32 cellular contexts compared by ENCODE assay signal in the genomic region with DNA sequence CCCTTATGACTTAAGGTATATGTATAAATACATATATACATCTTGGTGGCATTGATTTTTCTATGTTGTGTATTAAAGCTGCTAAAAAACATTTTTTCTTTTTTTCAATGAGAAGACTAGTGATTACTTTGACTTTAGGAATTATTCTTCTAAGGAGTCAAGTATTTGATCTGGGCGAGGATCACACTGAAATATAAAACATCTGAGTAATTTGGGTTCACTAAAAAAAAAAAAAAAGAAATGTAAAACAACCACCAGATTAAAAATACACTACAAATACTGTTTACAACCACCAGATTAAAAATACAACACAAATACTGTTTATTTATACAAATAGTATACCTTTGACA. TPM values are rescaled to one million over a fixed set of nuclear protein-coding genes. Genes with fewer than 3 reads are reported as not detected.
A peak's percentile ranks its signal among the peaks of the same experiment; 100 is the strongest.
DNase-seq lines count a peak whose midpoint lies in the region; ATAC-seq, FAIRE-seq and TF ChIP-seq lines count a peak whose summit lies in the region.
"Had no signal": no experiment of that assay in that cellular context is flagged by ENCODE, and none has a peak within 500 bp of the region (broad histone marks: within the 10 kb centered on the region; RNA-seq: fewer than 3 reads in every experiment).

No MANE protein-coding gene starts in this region.

- H3K4me3 ChIP-seq in Peyer's patch: no peak overlapping the region
- H3K4me3 ChIP-seq: GM23338, right atrium auricular region, SJSA1, transverse colon had no signal

- H3K27ac ChIP-seq in Peyer's patch: no peak overlapping the region
- H3K27ac ChIP-seq: SJSA1 had no signal

- no peaks in the 10 kb centered on the region for H3K27me3 ChIP-seq in Peyer's patch
- H3K27me3 ChIP-seq: right atrium auricular region, SJSA1, transverse colon had no signal

- no peak for TF ChIP-seq POLR2A in Peyer's patch (IDR thresholded peaks at IDR 0.05)

- H3K27me3 Mint-ChIP-seq in activated naive CD8-positive, alpha-beta T cell: no peaks in the 10 kb centered on the region
- H3K27me3 Mint-ChIP-seq in activated naive CD8-positive, alpha-beta T cell treated with anti-CD3 and anti-CD28 coated beads, Interleukin-2, amount 50 U/mL, for 24 hours: no peaks in the 10 kb centered on the region
- no peaks in the 10 kb centered on the region for H3K27me3 Mint-ChIP-seq in progenitor cell of endocrine pancreas
- H3K27me3 Mint-ChIP-seq: B cell; naive B cell; stimulated activated naive CD8-positive, alpha-beta T cell treated with anti-CD3 and anti-CD28 coated beads, Interleukin-15, amount 100 ng/mL, for 72 hours; T-cell had no signal

- peaks cover 7% of the 10 kb centered on the region for H3K36me3 Mint-ChIP-seq in activated naive CD8-positive, alpha-beta T cell
- H3K36me3 Mint-ChIP-seq in activated naive CD8-positive, alpha-beta T cell treated with anti-CD3 and anti-CD28 coated beads, Interleukin-2, amount 50 U/mL, for 24 hours (ENCODE audit: low read depth): peaks cover 15% of the 10 kb centered on the region
- peaks cover 3% of the 10 kb centered on the region for H3K36me3 Mint-ChIP-seq in progenitor cell of endocrine pancreas (ENCODE audit: insufficient read depth)
- H3K36me3 Mint-ChIP-seq: naive B cell had no signal

- no peak for DNase-seq in activated naive CD8-positive, alpha-beta T cell treated with anti-CD3 and anti-CD28 coated beads, Interleukin-2, amount 50 U/mL, for 24 hours
- no peak for DNase-seq in progenitor cell of endocrine pancreas (ENCODE audit: low spot score, unreplicated experiment)
- no peak for DNase-seq in activated CD8-positive, alpha-beta memory T cell treated with anti-CD3 and anti-CD28 coated beads for 24 hours
- DNase-seq in Peyer's patch: no peak
- no peak for DNase-seq in NCI-H128 (lab: John Stamatoyannopoulos, UW; ENCODE audit: unreplicated experiment)
- DNase-seq: activated naive CD4-positive, alpha-beta T cell treated with Interleukin-2 at 50 U/mL for 16 hours; activated T-cell treated with anti-CD3 and anti-CD28 coated beads, Interleukin-2, amount 50 U/mL, for 1 hour; anterior cingulate cortex; COR-L47; dermis blood vessel endothelial cell; DMS79; GF-D8; hypothalamus; KG1; mesendoderm; naive B cell; NCI-H146; NCI-H510A; stimulated activated naive CD8-positive, alpha-beta T cell treated with anti-CD3 and anti-CD28 coated beads, Interleukin-15, amount 100 ng/mL, for 72 hours; T-cell; transverse colon had no signal

- peak overlapping the region; percentile 18 for H3K27ac Mint-ChIP-seq in activated naive CD8-positive, alpha-beta T cell
- no peak overlapping the region for H3K27ac Mint-ChIP-seq in activated naive CD8-positive, alpha-beta T cell treated with anti-CD3 and anti-CD28 coated beads, Interleukin-2, amount 50 U/mL, for 24 hours
- peak overlapping the region; percentile 6 for H3K27ac Mint-ChIP-seq in progenitor cell of endocrine pancreas
- H3K27ac Mint-ChIP-seq: B cell; GM23338; stimulated activated naive CD8-positive, alpha-beta T cell treated with anti-CD3 and anti-CD28 coated beads, Interleukin-15, amount 100 ng/mL, for 72 hours had no signal

- TF ChIP-seq CTCF in progenitor cell of endocrine pancreas (IDR thresholded peaks at IDR 0.05; ENCODE audit: unreplicated experiment) (no peak), Peyer's patch (IDR thresholded peaks at IDR 0.05) (no peak)

- H3K9me3 ChIP-seq in Peyer's patch: no peaks in the 10 kb centered on the region
- H3K9me3 ChIP-seq: right atrium auricular region, SJSA1, transverse colon had no signal

- peaks cover 55% of the 10 kb centered on the region for H3K4me1 Mint-ChIP-seq in activated naive CD8-positive, alpha-beta T cell (ENCODE audit: low read depth)
- H3K4me1 Mint-ChIP-seq in activated naive CD8-positive, alpha-beta T cell treated with anti-CD3 and anti-CD28 coated beads, Interleukin-2, amount 50 U/mL, for 24 hours: peaks cover 52% of the 10 kb centered on the region
- peaks cover 24% of the 10 kb centered on the region for H3K4me1 Mint-ChIP-seq in progenitor cell of endocrine pancreas (ENCODE audit: low read depth)

- peaks cover 0 to 19% (median 0%) of the 10 kb centered on the region in 3 donors for H3K36me3 ChIP-seq in Peyer's patch
- H3K36me3 ChIP-seq: SJSA1 had no signal

- H3K4me1 ChIP-seq in Peyer's patch: peaks cover 0 to 23% (median 2%) of the 10 kb centered on the region in 4 donors

- peak; percentile 29 for FAIRE-seq in endometrium (lab: Jason Lieb, UNC)
- FAIRE-seq: GM18507, RCC 7860 had no signal

- no peaks in the 10 kb centered on the region for H3K9me3 Mint-ChIP-seq in activated naive CD8-positive, alpha-beta T cell (ENCODE audit: low read depth)
- H3K9me3 Mint-ChIP-seq in activated naive CD8-positive, alpha-beta T cell treated with anti-CD3 and anti-CD28 coated beads, Interleukin-2, amount 50 U/mL, for 24 hours: no peaks in the 10 kb centered on the region
- H3K9me3 Mint-ChIP-seq in progenitor cell of endocrine pancreas (ENCODE audit: low read depth): no peaks in the 10 kb centered on the region
- H3K9me3 Mint-ChIP-seq: GM23338; naive B cell; stimulated activated naive CD8-positive, alpha-beta T cell treated with anti-CD3 and anti-CD28 coated beads, Interleukin-15, amount 100 ng/mL, for 72 hours; T-cell had no signal

- no peak for ATAC-seq in activated naive CD8-positive, alpha-beta T cell treated with anti-CD3 and anti-CD28 coated beads, Interleukin-2, amount 50 U/mL, for 24 hours
- ATAC-seq in HG02588 (IDR thresholded peaks at IDR 0.05; ENCODE audit: unreplicated experiment): no peak
- ATAC-seq: activated CD4-positive, CD25-positive, alpha-beta regulatory T cell treated with anti-CD3 and anti-CD28 coated beads, Interleukin-2, amount 50 U/mL, for 24 hours; GM23338; left lobe of liver; stimulated activated naive CD8-positive, alpha-beta T cell treated with anti-CD3 and anti-CD28 coated beads, Interleukin-15, amount 100 ng/mL, for 72 hours; T-cell had no signal

- no peak overlapping the region for H3K4me3 Mint-ChIP-seq in activated naive CD8-positive, alpha-beta T cell
- no peak overlapping the region for H3K4me3 Mint-ChIP-seq in activated naive CD8-positive, alpha-beta T cell treated with anti-CD3 and anti-CD28 coated beads, Interleukin-2, amount 50 U/mL, for 24 hours
- no peak overlapping the region for H3K4me3 Mint-ChIP-seq in progenitor cell of endocrine pancreas (ENCODE audit: low read depth)
- H3K4me3 Mint-ChIP-seq: B cell; GM23338; naive B cell; stimulated activated naive CD8-positive, alpha-beta T cell treated with anti-CD3 and anti-CD28 coated beads, Interleukin-15, amount 100 ng/mL, for 72 hours had no signal

RNA-seq across cellular contexts. Expression of a gene that starts 9.0 kb away (rescaled TPM):
- total RNA-seq in progenitor cell of endocrine pancreas: 45.6 and 47.6 TPM in 2 replicates
- 10 to 100 TPM; 19.8 to 40.2 (median 31.6) TPM for total RNA-seq in Peyer's patch
